In genomic region chr22:25774575-25775026, GRCh38 we compare ENCODE assay signal across 9 cellular contexts. TPM values are rescaled to one million over a fixed set of nuclear protein-coding genes. Genes with fewer than 3 reads are reported as not detected.
DNase-seq lines count a peak whose midpoint lies in the region; ATAC-seq, FAIRE-seq and TF ChIP-seq lines count a peak whose summit lies in the region.
"Had no signal": no experiment of that assay in that cellular context is flagged by ENCODE, and none has a peak within 500 bp of the region (broad histone marks: within the 10 kb centered on the region; RNA-seq: fewer than 3 reads in every experiment).

No MANE protein-coding gene starts in this region.

- ATAC-seq in GM21423 (IDR thresholded peaks at IDR 0.05; ENCODE audit: unreplicated experiment), result no peak
- no peak for ATAC-seq in HG02759 (IDR thresholded peaks at IDR 0.05; ENCODE audit: unreplicated experiment)
- no peak for ATAC-seq in mucosa of descending colon
- ATAC-seq: T-helper 17 cell had no signal

- H3K4me3 ChIP-seq in BE2C (ENCODE audit: low read depth, low read length) (no peak overlapping the region), keratinocyte (ENCODE audit: control insufficient read depth in 2 of 3, extremely low read depth in 1 of 3, insufficient read depth in 2 of 3, low read depth in 1 of 3, low read length in 3 of 3) (no peak overlapping the region), mucosa of descending colon (no peak overlapping the region)

- TF ChIP-seq CTCF in BE2C (IDR thresholded peaks at IDR 0.05; ENCODE audit: low read depth, low read length) (peak; percentile 91), GM13977 (IDR thresholded peaks at IDR 0.05; ENCODE audit: extremely low read depth, insufficient read depth, missing control alignments) (peak; percentile 69), VCaP (conservative IDR thresholded peaks at IDR 0.05) (peak; percentile 71), keratinocyte (optimal IDR thresholded peaks at IDR 0.05 in 1 of 3, IDR thresholded peaks at IDR 0.05 in 1 of 3, conservative IDR thresholded peaks at IDR 0.05 in 1 of 3; ENCODE audit: extremely low read depth in 1 of 3, insufficient read depth in 2 of 3, low read length in 3 of 3) (peak; percentile 56 to 76 (median 75)), mucosa of descending colon (IDR thresholded peaks at IDR 0.05) (no peak)

- dilution Hi-C loops in keratinocyte (cut with MboI; ENCODE audit: extremely low pct_ligation_motif_present, low sequenced_read_pairs), result no loop called here

- H3K27me3 ChIP-seq in BE2C (no peaks in the 10 kb centered on the region), keratinocyte (ENCODE audit: control insufficient read depth, extremely low read depth, insufficient read depth, low read length) (no peaks in the 10 kb centered on the region)

- H2AFZ ChIP-seq in keratinocyte (ENCODE audit: control insufficient read depth, low read length), result no peak overlapping the region

- peak; percentile 81 for DNase-seq in BE2C
- no peak for DNase-seq in GM13977 (ENCODE audit: low spot score)
- no peak for DNase-seq in keratinocyte (ENCODE audit: low read depth, low spot score)
- DNase-seq in NCI-H1694 treated with DMSO at 0.1 percent for 48 hours (lab: John Stamatoyannopoulos, UW), result no peak
- no peak for DNase-seq in mucosa of descending colon
- DNase-seq: T-helper 17 cell had no signal

- no peaks in the 10 kb centered on the region for H3K9me3 ChIP-seq in BE2C
- H3K9me3 ChIP-seq in keratinocyte (ENCODE audit: control insufficient read depth, low read depth, low read length), result no peaks in the 10 kb centered on the region
- no peaks in the 10 kb centered on the region for H3K9me3 ChIP-seq in mucosa of descending colon

- no peak overlapping the region for H3K27ac ChIP-seq in VCaP
- H3K27ac ChIP-seq in keratinocyte (ENCODE audit: control insufficient read depth, insufficient read depth, low read length), result no peak overlapping the region

- no peaks in the 10 kb centered on the region for H3K79me2 ChIP-seq in keratinocyte (ENCODE audit: control insufficient read depth, insufficient read depth, low read length)

- no peaks in the 10 kb centered on the region for H3K9me1 ChIP-seq in keratinocyte (ENCODE audit: control insufficient read depth, extremely low read depth, insufficient read depth, low read length)

- no peak overlapping the region for H3K4me2 ChIP-seq in keratinocyte (ENCODE audit: control insufficient read depth, extremely low read depth, insufficient read depth, low read depth, low read length)

- no peak for FAIRE-seq in keratinocyte (lab: Jason Lieb, UNC)

- H4K20me1 ChIP-seq in keratinocyte (ENCODE audit: control insufficient read depth, extremely low read depth, insufficient read depth, low read length), result no peaks in the 10 kb centered on the region

- no peak overlapping the region for H3K9ac ChIP-seq in keratinocyte (ENCODE audit: control insufficient read depth, extremely low read depth, insufficient read depth, low read length)

- intact Hi-C loops in mucosa of descending colon (cut with DNase I, micrococcal nuclease), result loop anchor here (10.0 kb wide), 1 partner anchor 310 kb away; no protein-coding TSS in a partner anchor

- peaks cover 23% of the 10 kb centered on the region for H3K4me1 ChIP-seq in BE2C
- no peaks in the 10 kb centered on the region for H3K4me1 ChIP-seq in keratinocyte (ENCODE audit: control insufficient read depth, extremely low read depth, insufficient read depth, low read length)
- H3K4me1 ChIP-seq in mucosa of descending colon (ENCODE audit: low read depth), result no peaks in the 10 kb centered on the region

- H3K36me3 ChIP-seq in BE2C (no peaks in the 10 kb centered on the region), keratinocyte (ENCODE audit: control insufficient read depth in 2 of 2, extremely low read depth in 1 of 2, insufficient read depth in 2 of 2, low read length in 2 of 2) (no peaks in the 10 kb centered on the region), mucosa of descending colon (ENCODE audit: low read depth) (no peaks in the 10 kb centered on the region)

- in situ Hi-C loops in GM13977 (cut with MboI; ENCODE audit: low pct_unique_long_range_greater_than_20kb, low sequenced_read_pairs, unreplicated experiment), result loop anchor here (5.0 kb wide), 1 partner anchor 312 kb away; no protein-coding TSS in a partner anchor

RNA-seq across cellular contexts. Expression of gene MYO18B, which starts 32.6 kb away (rescaled TPM):
- 1.8 TPM for polyA plus RNA-seq in BE2C (2012; ENCODE audit: insufficient read depth, insufficient read length, low read depth)
- not detected in 3 replicates for polyA plus RNA-seq in keratinocyte
- polyA plus RNA-seq in keratinocyte (2011; ENCODE audit: low read depth), result not detected
- not detected in 2 replicates for polyA plus RNA-seq in keratinocyte (2011; cell fraction: cytosol; rRNA removed)
- polyA plus RNA-seq in keratinocyte (2011; cell fraction: nucleus; rRNA removed), result not detected in 2 replicates
- polyA plus RNA-seq in keratinocyte (2012; ENCODE audit: low replicate concordance), result 0.09 TPM in 1 of 2 replicates, not detected in the other
- not detected in 3 replicates for polyA minus RNA-seq in keratinocyte
- polyA minus RNA-seq in keratinocyte (2011; cell fraction: cytosol; rRNA and poly(A)+ RNA removed), result not detected
- polyA minus RNA-seq in keratinocyte (2011; cell fraction: nucleus; rRNA and poly(A)+ RNA removed), result not detected in 2 replicates
- total RNA-seq in mucosa of descending colon, result under 1 TPM; 0.03 to 0.17 (median 0.12) TPM
